Comparison of ENCODE assay signal across 2 cellular contexts in the genomic region with DNA sequence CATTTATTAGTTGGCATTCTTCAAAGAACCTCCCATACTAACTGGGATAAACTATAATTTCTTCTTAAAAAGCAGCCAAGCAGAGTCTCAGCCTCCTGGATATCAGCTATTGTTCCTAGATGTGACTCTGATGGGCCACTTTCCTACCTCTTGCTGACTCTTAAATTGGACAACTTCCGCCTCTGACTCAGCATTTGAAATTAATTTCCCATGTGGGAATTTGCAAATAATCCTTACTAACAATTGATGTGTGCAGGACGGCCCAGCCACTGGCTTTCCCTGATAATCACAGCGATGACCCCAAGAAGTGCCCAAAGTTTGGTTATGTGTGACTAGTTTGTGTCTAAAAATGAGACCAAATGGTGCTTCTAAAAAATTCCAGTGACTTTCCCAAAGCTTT.
TF ChIP-seq lines count a peak whose summit lies in the region.

No MANE protein-coding gene starts in this region.

TF ChIP-seq in A549, 52 proteins besides CTCF, POLR2A, EP300 and RAD21:
- no peak for TF ChIP-seq TFCP2L1 (CRISPR knock-in tag; IDR thresholded peaks at IDR 0.05)

TF ChIP-seq in K562, 482 proteins besides CTCF, POLR2A, EP300 and RAD21:
- TF ChIP-seq SMAD2 (IDR thresholded peaks at IDR 0.05; ENCODE audit: low read depth, low read length) (no peak), MAFG (tag; conservative IDR thresholded peaks at IDR 0.05) (peak; percentile 28; the same call in 1 of the 2 replicates), TFE3 (CRISPR knock-in tag; IDR thresholded peaks at IDR 0.05) (no peak), ZNF76 (CRISPR knock-in tag; IDR thresholded peaks at IDR 0.05; ENCODE audit: borderline replicate concordance) (no peak), BHLHE40 (IDR thresholded peaks at IDR 0.05; ENCODE audit: low read length) (no peak), BRCA1 (IDR thresholded peaks at IDR 0.05) (no peak), BRCA1 (CRISPR knock-in tag; IDR thresholded peaks at IDR 0.05) (no peak), ZNF175 (CRISPR knock-in tag; IDR thresholded peaks at IDR 0.05; ENCODE audit: low read depth) (no peak), NR3C1 (CRISPR knock-in tag; IDR thresholded peaks at IDR 0.05) (no peak), IFI16 (CRISPR knock-in tag; IDR thresholded peaks at IDR 0.05) (no peak), SMARCB1 (IDR thresholded peaks at IDR 0.05; ENCODE audit: insufficient read length, low read depth) (no peak), GTF3C2 (IDR thresholded peaks at IDR 0.05; ENCODE audit: borderline replicate concordance, extremely low read depth, insufficient read length) (no peak), ZNF316 (IDR thresholded peaks at IDR 0.05) (peak; percentile 21; the same call in 1 of the 2 replicates), THRA (IDR thresholded peaks at IDR 0.05) (no peak), NFE2 (IDR thresholded peaks at IDR 0.05; ENCODE audit: low read depth) (peak; percentile 50), GTF2E2 (tag; IDR thresholded peaks at IDR 0.05) (no peak), ASH1L (IDR thresholded peaks at IDR 0.05; ENCODE audit: borderline replicate concordance, low read depth, partially characterized antibody) (no peak), RBM14 (IDR thresholded peaks at IDR 0.05; ENCODE audit: borderline replicate concordance, insufficient read depth, low read depth, low read length) (no peak), HNRNPL (IDR thresholded peaks at IDR 0.05; ENCODE audit: low read depth, low read length) (no peak), C11orf30 (IDR thresholded peaks at IDR 0.05; ENCODE audit: low read depth) (peak; percentile 26; the same call in 1 of the 2 replicates), ZNF197 (CRISPR knock-in tag; IDR thresholded peaks at IDR 0.05; ENCODE audit: low read depth) (no peak), CEBPB (tag; IDR thresholded peaks at IDR 0.05) (no peak), CBX1 (IDR thresholded peaks at IDR 0.05; ENCODE audit: low read depth) (no peak)
